Comparison of ENCODE assay signal across 9 cellular contexts in the genomic region with DNA sequence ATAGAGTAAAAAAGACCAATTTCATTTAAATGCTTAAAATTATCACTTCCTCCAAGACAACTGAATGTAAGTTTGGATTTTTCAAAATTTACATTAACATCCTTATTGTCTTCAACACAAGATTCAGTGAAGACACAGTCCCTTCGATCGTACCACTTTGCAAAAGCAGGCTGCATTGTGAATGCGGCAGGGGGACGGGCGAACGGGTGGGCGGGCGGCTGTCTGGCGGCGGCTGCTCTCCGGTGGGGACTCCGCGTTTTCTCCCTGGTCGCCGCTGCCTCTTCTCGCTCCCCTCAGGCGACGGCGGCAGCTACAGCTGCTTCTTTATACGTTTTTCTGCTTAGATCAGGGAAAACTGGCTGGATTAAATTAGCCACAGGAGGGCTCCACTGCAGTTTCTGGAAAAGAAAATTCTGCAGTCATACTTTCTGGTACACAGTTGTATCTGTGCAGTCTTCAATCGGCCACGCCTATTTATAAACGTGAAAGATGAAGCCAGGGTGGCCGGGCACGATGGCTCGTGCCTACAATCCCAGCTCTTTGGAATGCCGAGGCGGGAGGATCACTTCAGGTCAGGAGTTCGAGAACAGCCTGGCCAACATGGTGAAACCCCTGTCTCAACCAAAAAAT. TPM values are rescaled to one million over a fixed set of nuclear protein-coding genes. Genes with fewer than 3 reads are reported as not detected.
DNase-seq lines count a peak whose midpoint lies in the region; ATAC-seq, FAIRE-seq and TF ChIP-seq lines count a peak whose summit lies in the region.
"Had no signal": no experiment of that assay in that cellular context is flagged by ENCODE, and none has a peak within 500 bp of the region (broad histone marks: within the 10 kb centered on the region; RNA-seq: fewer than 3 reads in every experiment).

No MANE protein-coding gene starts in this region.

- under 1% methylated on average over 23 of the region's 29 CpGs for WGBS in A549 (ENCODE audit: missing lambda C conversion rate)

- in situ Hi-C loops in GM13976 (cut with MboI; ENCODE audit: low sequenced_read_pairs, unreplicated experiment) = no loop called here

- no peak for TF ChIP-seq EP300 in A549 (IDR thresholded peaks at IDR 0.05)

- peak; percentile 86 to 92 for ATAC-seq in A549
- ATAC-seq in HG02970 (IDR thresholded peaks at IDR 0.05; ENCODE audit: low FRiP score, unreplicated experiment) = no peak
- no peak for ATAC-seq in HG03521 (IDR thresholded peaks at IDR 0.05; ENCODE audit: unreplicated experiment)

- peak overlapping the region; percentile 57 to 86; a peak in 5 of 6 replicates for H3K27ac ChIP-seq in A549

- H3K9me3 Mint-ChIP-seq in activated T-cell treated with anti-CD3 and anti-CD28 coated beads, Interleukin-2, amount 50 U/mL, for 24 hours = no peaks in the 10 kb centered on the region
- H3K9me3 Mint-ChIP-seq in nephron = peaks cover 3% of the 10 kb centered on the region

- peak overlapping the region; percentile 39 for H3K4me3 Mint-ChIP-seq in activated T-cell treated with anti-CD3 and anti-CD28 coated beads, Interleukin-2, amount 50 U/mL, for 24 hours
- H3K4me3 Mint-ChIP-seq in nephron = peak overlapping the region; percentile 61 to 69 (median 61)

- H3K4me2 ChIP-seq in A549 = peak overlapping the region; percentile 75

- H3K36me3 Mint-ChIP-seq in activated T-cell treated with anti-CD3 and anti-CD28 coated beads, Interleukin-2, amount 50 U/mL, for 24 hours (ENCODE audit: low read depth) = no peaks in the 10 kb centered on the region
- H3K36me3 Mint-ChIP-seq in nephron (ENCODE audit: low read depth) = no peaks in the 10 kb centered on the region

- peak; percentile 43 to 56; a peak in 4 of 5 replicates for TF ChIP-seq RAD21 in A549 (conservative IDR thresholded peaks at IDR 0.05 in 1 of 2, IDR thresholded peaks at IDR 0.05 in 1 of 2)

- CTCF ChIA-PET in A549 (lab: Yijun Ruan, JAX) = interaction anchor here (0.6 to 2.3 kb wide), 11 partner anchors 12 to 296 kb away, joined by 3 to 13 read pairs (median 3); partner anchors contain the start of genes CLCN3 and NEK1

- peaks cover 14% of the 10 kb centered on the region for H3K4me1 Mint-ChIP-seq in activated T-cell treated with anti-CD3 and anti-CD28 coated beads, Interleukin-2, amount 50 U/mL, for 24 hours (ENCODE audit: low read depth)
- no peaks in the 10 kb centered on the region for H3K4me1 Mint-ChIP-seq in nephron

- H3K4me3 ChIP-seq in A549 = peak overlapping the region; percentile 41
- H3K4me3 ChIP-seq in fibroblast of pulmonary artery (replicated peaks; ENCODE audit: low read depth, low read length) = peak overlapping the region; percentile 40

- no peaks in the 10 kb centered on the region for H3K9me3 ChIP-seq in A549

- TF ChIP-seq POLR2A in A549 (IDR thresholded peaks at IDR 0.05; ENCODE audit: low read length) = no peak

- TF ChIP-seq CTCF in A549 (IDR thresholded peaks at IDR 0.05) (peak; percentile 58), GM13976 (IDR thresholded peaks at IDR 0.05; ENCODE audit: borderline replicate concordance, control extremely low read depth, extremely low read depth, insufficient read depth, missing control alignments) (no peak), fibroblast of pulmonary artery (IDR thresholded peaks at IDR 0.05; ENCODE audit: low read length, missing control alignments) (peak; percentile 64), nephron (IDR thresholded peaks at IDR 0.05; ENCODE audit: unreplicated experiment in 3 of 3) (peak; percentile 52 to 61 (median 60))

- H3K4me1 ChIP-seq in A549 = peaks cover 19% of the 10 kb centered on the region

- POLR2A ChIA-PET in A549 (lab: Yijun Ruan, JAX) = interaction anchor here (0.9 to 1.6 kb wide), 2 partner anchors 132 to 235 kb away, joined by 3 to 5 read pairs; partner anchors contain the start of gene MFAP3L

- FAIRE-seq in A549 (lab: Jason Lieb, UNC) = no peak
- FAIRE-seq: GM18507 had no signal

- peak; percentile 37 to 69 for DNase-seq in A549 (ENCODE audit: low read depth in 1 of 2, low spot score in 1 of 2)
- peak; percentile 22 for DNase-seq in GM13976 (ENCODE audit: low spot score)
- peak; percentile 9 to 55 for DNase-seq in NCI-H446 (lab: John Stamatoyannopoulos, UW)
- peak; percentile 36 for DNase-seq in activated T-cell treated with anti-CD3 and anti-CD28 coated beads, Interleukin-2, amount 50 U/mL, for 24 hours
- DNase-seq in fibroblast of pulmonary artery (ENCODE audit: low read depth) = peak; percentile 65

- H3K27ac Mint-ChIP-seq in activated T-cell treated with anti-CD3 and anti-CD28 coated beads, Interleukin-2, amount 50 U/mL, for 24 hours = no peak overlapping the region
- H3K27ac Mint-ChIP-seq in nephron = no peak overlapping the region

- peaks cover 57% of the 10 kb centered on the region for H3K27me3 Mint-ChIP-seq in activated T-cell treated with anti-CD3 and anti-CD28 coated beads, Interleukin-2, amount 50 U/mL, for 24 hours
- peaks cover 57% of the 10 kb centered on the region for H3K27me3 Mint-ChIP-seq in nephron (ENCODE audit: low read depth)

TF ChIP-seq in A549, 52 proteins besides CTCF, POLR2A, EP300 and RAD21:
- TF ChIP-seq, protein P1, sequence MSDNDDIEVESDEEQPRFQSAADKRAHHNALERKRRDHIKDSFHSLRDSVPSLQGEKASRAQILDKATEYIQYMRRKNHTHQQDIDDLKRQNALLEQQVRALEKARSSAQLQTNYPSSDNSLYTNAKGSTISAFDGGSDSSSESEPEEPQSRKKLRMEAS (IDR thresholded peaks at IDR 0.05) = peak; percentile 25; the same call in 1 of the 2 replicates
- TF ChIP-seq MAFK (IDR thresholded peaks at IDR 0.05; ENCODE audit: partially characterized antibody) (peak; percentile 90), RCOR1 (IDR thresholded peaks at IDR 0.05; ENCODE audit: low read depth, low read length) (no peak), RNF2 (IDR thresholded peaks at IDR 0.05; ENCODE audit: borderline replicate concordance, low read depth) (no peak), EHMT2 (IDR thresholded peaks at IDR 0.05; ENCODE audit: low read depth) (no peak), NPAS2 (CRISPR knock-in tag; IDR thresholded peaks at IDR 0.05; ENCODE audit: borderline replicate concordance) (no peak), SMC3 (IDR thresholded peaks at IDR 0.05) (peak; percentile 64), ZSCAN20 (CRISPR knock-in tag; IDR thresholded peaks at IDR 0.05) (no peak), FOSL2 (IDR thresholded peaks at IDR 0.05) (no peak), FOSL2 (CRISPR knock-in tag; IDR thresholded peaks at IDR 0.05) (no peak), PBX3 (IDR thresholded peaks at IDR 0.05) (no peak)
- TF ChIP-seq, protein P2, sequence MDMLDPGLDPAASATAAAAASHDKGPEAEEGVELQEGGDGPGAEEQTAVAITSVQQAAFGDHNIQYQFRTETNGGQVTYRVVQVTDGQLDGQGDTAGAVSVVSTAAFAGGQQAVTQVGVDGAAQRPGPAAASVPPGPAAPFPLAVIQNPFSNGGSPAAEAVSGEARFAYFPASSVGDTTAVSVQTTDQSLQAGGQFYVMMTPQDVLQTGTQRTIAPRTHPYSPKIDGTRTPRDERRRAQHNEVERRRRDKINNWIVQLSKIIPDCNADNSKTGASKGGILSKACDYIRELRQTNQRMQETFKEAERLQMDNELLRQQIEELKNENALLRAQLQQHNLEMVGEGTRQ (IDR thresholded peaks at IDR 0.05) = no peak
TF ChIP-seq in A549: peak in this region for 3.

RNA-seq across cellular contexts. Expression of gene HPF1, which starts 33.9 kb away (rescaled TPM):
- polyA plus RNA-seq in A549 (2011; rRNA removed) (19.4 and 33.7 TPM in 2 replicates), A549 (2017; fragmentation: RNase III; extraction: RNeasy Plus Mini Kit Qiagen cat#74134 plus additional on column Dnase treatment) (21.6 to 23.4 TPM (median 23.0 TPM) in 3 replicates)
- polyA plus RNA-seq in A549 (2012; cell fraction: cytosol; rRNA removed) = 10.2 and 12.6 TPM in 2 replicates
- polyA plus RNA-seq in A549 (2012; cell fraction: nucleus; rRNA removed) = 5.9 and 13.0 TPM in 2 replicates
- 1.8 and 3.0 TPM in 2 replicates for polyA minus RNA-seq in A549 (2011; rRNA and poly(A)+ RNA removed)

Comparison
In these comparisons a context has a peak if more than half of its experiments do, and no peak if none do; other contexts are left out.
1. ATAC-seq: peak in A549 (2 of 2); none in HG02970 (single experiment) and HG03521 (single experiment).
2. Peak in every context shown above with its lines, with median percentiles within 50 percentile points of each other: DNase-seq.